ENCODE assay signal across 7 cellular contexts in genomic region chr5:154669402-154669801, GRCh38.
"Had no signal": no experiment of that assay in that cellular context is flagged by ENCODE, and none has a peak within 500 bp of the region (broad histone marks: within the 10 kb centered on the region; RNA-seq: fewer than 3 reads in every experiment).

No MANE protein-coding gene starts in this region.

- DNase-seq: GDM1, GF-D8 had no signal

- ATAC-seq: GM12878 had no signal

- FAIRE-seq: G401.6, GM12878, GM12891, GM12892, GM18507 had no signal

- H3K4me3 ChIP-seq: GM12878 had no signal
